25 cellular contexts compared by ENCODE assay signal in genomic region chr11:72203163-72203562, GRCh38. TPM values are rescaled to one million over a fixed set of nuclear protein-coding genes. Genes with fewer than 3 reads are reported as not detected.
DNase-seq lines count a peak whose midpoint lies in the region; ATAC-seq and TF ChIP-seq lines count a peak whose summit lies in the region.
"Had no signal": no experiment of that assay in that cellular context is flagged by ENCODE, and none has a peak within 500 bp of the region (broad histone marks: within the 10 kb centered on the region; RNA-seq: fewer than 3 reads in every experiment).

No MANE protein-coding gene starts in this region.

- no peaks in the 10 kb centered on the region for H3K27me3 Mint-ChIP-seq in activated T-helper 2 cell treated with anti-CD3 and anti-CD28 coated beads, Interferon-gamma antibody, Interleukin-2, Interleukin-4, amounts not matched to agents 10 μg/mL and 5 μg/mL and 100 μg/mL, durations not matched to agents 14 hours and 24 hours and 36 hours (ENCODE audit: low read depth)

- H3K36me3 Mint-ChIP-seq in activated T-helper 2 cell treated with anti-CD3 and anti-CD28 coated beads, Interferon-gamma antibody, Interleukin-2, Interleukin-4, amounts not matched to agents 10 μg/mL and 5 μg/mL and 100 μg/mL, durations not matched to agents 14 hours and 24 hours and 36 hours (ENCODE audit: low read depth) = no peaks in the 10 kb centered on the region
- H3K36me3 Mint-ChIP-seq: CD14-positive monocyte; CD8-positive, alpha-beta memory T cell had no signal

- intact Hi-C loops in activated T-helper 2 cell treated with anti-CD3 and anti-CD28 coated beads, Interferon-gamma antibody, Interleukin-2, Interleukin-4, amounts not matched to agents 10 μg/mL and 5 μg/mL and 100 μg/mL, durations not matched to agents 14 hours and 24 hours and 36 hours (cut with micrococcal nuclease) = no loop called here

- peak; percentile 15 for DNase-seq in activated CD8-positive, alpha-beta memory T cell treated with anti-CD3 and anti-CD28 coated beads for 24 hours
- DNase-seq in activated CD8-positive, alpha-beta memory T cell treated with anti-CD3 and anti-CD28 coated beads, Interleukin-2, amount 50 U/mL, for 4 hours = no peak
- no peak for DNase-seq in RWPE2 (ENCODE audit: low spot score)
- DNase-seq in ureter (ENCODE audit: low spot score) = peak; percentile 20
- DNase-seq in activated T-helper 2 cell treated with anti-CD3 and anti-CD28 coated beads, Interferon-gamma antibody, Interleukin-2, Interleukin-4, amounts not matched to agents 10 μg/mL and 5 μg/mL and 100 μg/mL, durations not matched to agents 14 hours and 24 hours and 36 hours (ENCODE audit: low spot score) = no peak
- no peak for DNase-seq in HPDE6-E6E7 (ENCODE audit: extremely low spot score)
- DNase-seq: BE2C; CD8-positive, alpha-beta memory T cell; NCI-H1105; NCI-H146; NCI-H2029; NCI-H446; NCI-H524 treated with DMSO at 0.1 percent for 48 hours; NCI-H774; RPMI8226; SHP77 had no signal

- no peak overlapping the region for H3K4me3 ChIP-seq in RWPE2 (ENCODE audit: severe bottlenecking)

- H3K9me3 Mint-ChIP-seq in activated T-helper 2 cell treated with anti-CD3 and anti-CD28 coated beads, Interferon-gamma antibody, Interleukin-2, Interleukin-4, amounts not matched to agents 10 μg/mL and 5 μg/mL and 100 μg/mL, durations not matched to agents 14 hours and 24 hours and 36 hours = no peaks in the 10 kb centered on the region

- no peak overlapping the region for H3K27ac Mint-ChIP-seq in activated T-helper 2 cell treated with anti-CD3 and anti-CD28 coated beads, Interferon-gamma antibody, Interleukin-2, Interleukin-4, amounts not matched to agents 10 μg/mL and 5 μg/mL and 100 μg/mL, durations not matched to agents 14 hours and 24 hours and 36 hours

- peaks cover 5% of the 10 kb centered on the region for H3K4me1 Mint-ChIP-seq in activated T-helper 2 cell treated with anti-CD3 and anti-CD28 coated beads, Interferon-gamma antibody, Interleukin-2, Interleukin-4, amounts not matched to agents 10 μg/mL and 5 μg/mL and 100 μg/mL, durations not matched to agents 14 hours and 24 hours and 36 hours (ENCODE audit: low read depth)
- H3K4me1 Mint-ChIP-seq: CD8-positive, alpha-beta memory T cell had no signal

- no peaks in the 10 kb centered on the region for H3K4me1 ChIP-seq in RWPE2 (ENCODE audit: insufficient read depth, poor library complexity, severe bottlenecking)
- H3K4me1 ChIP-seq: BE2C had no signal

- no peak overlapping the region for H3K27ac ChIP-seq in RWPE2 (ENCODE audit: poor library complexity, severe bottlenecking)
- H3K27ac ChIP-seq: 22Rv1, HL-60 had no signal

- no peaks in the 10 kb centered on the region for H3K36me3 ChIP-seq in RWPE2 (ENCODE audit: low read depth)
- H3K36me3 ChIP-seq: BE2C had no signal

- peak; percentile 52; the same call in 2 of the 3 replicates for ATAC-seq in RWPE2 (ENCODE audit: low read depth)
- peak; percentile 28 for ATAC-seq in esophagus mucosa
- no peak for ATAC-seq in HG02981 (IDR thresholded peaks at IDR 0.05; ENCODE audit: unreplicated experiment)
- ATAC-seq: HCT116 had no signal

- no peak for TF ChIP-seq CTCF in RWPE2 (IDR thresholded peaks at IDR 0.05; ENCODE audit: poor library complexity, severe bottlenecking)

- H3K27me3 ChIP-seq in RWPE2 (ENCODE audit: insufficient read depth, poor library complexity, severe bottlenecking) = no peaks in the 10 kb centered on the region
- H3K27me3 ChIP-seq: BE2C had no signal

- no peak overlapping the region for H3K4me3 Mint-ChIP-seq in activated T-helper 2 cell treated with anti-CD3 and anti-CD28 coated beads, Interferon-gamma antibody, Interleukin-2, Interleukin-4, amounts not matched to agents 10 μg/mL and 5 μg/mL and 100 μg/mL, durations not matched to agents 14 hours and 24 hours and 36 hours (ENCODE audit: low read depth)
- H3K4me3 Mint-ChIP-seq: CD14-positive monocyte; CD8-positive, alpha-beta memory T cell had no signal

- H3K9me3 ChIP-seq in RWPE2 (ENCODE audit: severe bottlenecking) = no peaks in the 10 kb centered on the region
- H3K9me3 ChIP-seq: BE2C had no signal

RNA-seq across cellular contexts. Expression of gene FOLR1, which starts 11.2 kb away (rescaled TPM):
- total RNA-seq in esophagus mucosa = 0.96 TPM
- total RNA-seq in ureter = 1.7 TPM
- total RNA-seq in activated T-helper 2 cell treated with anti-CD3 and anti-CD28 coated beads, Interferon-gamma antibody, Interleukin-2, Interleukin-4, amounts not matched to agents 10 μg/mL and 5 μg/mL and 100 μg/mL, durations not matched to agents 14 hours and 24 hours and 36 hours = not detected in 2 replicates
- total RNA-seq: CD8-positive, alpha-beta memory T cell; SK-MEL-5 had no signal

RNA-seq across cellular contexts. Expression of gene FOLR2, which starts 13.4 kb away (rescaled TPM):
- total RNA-seq in esophagus mucosa (0.24 TPM), ureter (4.5 TPM)
- total RNA-seq in activated T-helper 2 cell treated with anti-CD3 and anti-CD28 coated beads, Interferon-gamma antibody, Interleukin-2, Interleukin-4, amounts not matched to agents 10 μg/mL and 5 μg/mL and 100 μg/mL, durations not matched to agents 14 hours and 24 hours and 36 hours = not detected in 2 replicates
- total RNA-seq: H4, HT-29, SK-MEL-5 had no signal

RNA-seq across cellular contexts. Expression of gene INPPL1, which starts 21.4 kb away (rescaled TPM):
- total RNA-seq in esophagus mucosa (21.2 TPM), ureter (144 TPM)
- 176 TPM in 2 replicates for total RNA-seq in activated T-helper 2 cell treated with anti-CD3 and anti-CD28 coated beads, Interferon-gamma antibody, Interleukin-2, Interleukin-4, amounts not matched to agents 10 μg/mL and 5 μg/mL and 100 μg/mL, durations not matched to agents 14 hours and 24 hours and 36 hours

RNA-seq across cellular contexts. Expression of gene PHOX2A, which starts 40.8 kb away (rescaled TPM):
- total RNA-seq in esophagus mucosa = not detected
- not detected for total RNA-seq in ureter
- not detected in 2 replicates for total RNA-seq in activated T-helper 2 cell treated with anti-CD3 and anti-CD28 coated beads, Interferon-gamma antibody, Interleukin-2, Interleukin-4, amounts not matched to agents 10 μg/mL and 5 μg/mL and 100 μg/mL, durations not matched to agents 14 hours and 24 hours and 36 hours
- total RNA-seq: CD8-positive, alpha-beta memory T cell; H4; HT-29; SK-MEL-5 had no signal

Comparison
In these comparisons a context has a peak if more than half of its experiments do, and no peak if none do; other contexts are left out.
1. DNase-seq: peak in activated CD8-positive, alpha-beta memory T cell treated with anti-CD3 and anti-CD28 coated beads for 24 hours (single experiment) and ureter (single experiment); none in activated CD8-positive, alpha-beta memory T cell treated with anti-CD3 and anti-CD28 coated beads, Interleukin-2, amount 50 U/mL, for 4 hours (single experiment), RWPE2 (single experiment), activated T-helper 2 cell treated with anti-CD3 and anti-CD28 coated beads, Interferon-gamma antibody, Interleukin-2, Interleukin-4, amounts not matched to agents 10 μg/mL and 5 μg/mL and 100 μg/mL, durations not matched to agents 14 hours and 24 hours and 36 hours (single experiment) and HPDE6-E6E7 (single experiment).